ENCODE assay signal across 8 cellular contexts in the genomic region with DNA sequence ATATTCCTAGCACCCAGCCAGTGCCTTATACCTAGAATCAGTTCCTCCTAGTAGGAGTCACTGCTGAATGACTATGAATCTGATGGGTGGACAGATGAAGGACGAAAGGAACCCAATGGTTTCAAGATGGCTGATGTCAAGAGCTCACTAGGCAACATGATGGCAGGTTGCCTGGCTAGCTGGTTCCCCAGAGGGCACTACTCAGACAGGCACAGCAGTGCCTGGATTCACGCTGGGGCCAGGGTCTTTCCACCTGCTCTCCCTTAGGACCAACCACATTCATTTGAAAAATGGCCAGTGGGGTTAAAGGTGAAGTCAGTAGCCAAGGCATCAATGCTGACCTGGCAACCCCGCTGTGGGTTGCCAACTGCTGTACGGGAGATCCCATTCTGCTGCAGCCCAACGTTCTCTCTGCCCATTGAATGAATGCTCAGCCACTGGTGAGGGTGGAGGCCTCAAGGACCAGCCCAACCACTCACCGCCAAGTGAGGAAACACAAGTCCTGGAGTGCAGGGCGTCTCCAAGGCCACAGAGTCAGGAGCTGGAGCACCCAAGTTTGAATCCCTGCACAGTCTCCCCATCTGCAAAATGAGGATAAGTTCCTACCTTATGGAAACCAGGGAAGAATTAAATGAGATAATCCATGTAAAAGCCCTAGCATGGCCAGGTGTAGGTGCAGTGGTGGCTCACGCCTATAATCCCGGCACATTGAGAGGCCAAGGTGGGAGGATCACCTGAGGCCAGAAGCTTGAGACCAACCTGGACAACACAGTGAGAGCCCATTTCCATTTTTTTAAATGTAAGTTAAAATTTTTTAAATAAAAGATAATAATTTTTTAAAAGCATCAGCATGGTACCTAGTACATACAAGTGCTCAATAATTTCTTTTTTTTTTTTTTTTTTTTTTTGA. TPM values are rescaled to one million over a fixed set of nuclear protein-coding genes. Genes with fewer than 3 reads are reported as not detected.
A peak's percentile ranks its signal among the peaks of the same experiment; 100 is the strongest.
DNase-seq lines count a peak whose midpoint lies in the region; ATAC-seq lines count a peak whose summit lies in the region.

No MANE protein-coding gene starts in this region.

- no peak for ATAC-seq in T-helper 17 cell
- peak; percentile 47 for ATAC-seq in esophagus mucosa
- no peak for ATAC-seq in HG02938 (IDR thresholded peaks at IDR 0.05; ENCODE audit: unreplicated experiment)
- ATAC-seq in HG03135 (IDR thresholded peaks at IDR 0.05; ENCODE audit: unreplicated experiment), result no peak
- ATAC-seq in HG02642 (IDR thresholded peaks at IDR 0.05; ENCODE audit: poor library complexity, unreplicated experiment), result no peak

- no peaks in the 10 kb centered on the region for H3K9me2 ChIP-seq in GM23248 (ENCODE audit: insufficient read depth)

- H3K4me3 Mint-ChIP-seq in T-helper 17 cell, result peak overlapping the region; percentile 59

- H3K27ac ChIP-seq in GM23248, result peak overlapping the region; percentile 61

- 62 to 63% methylated on average over 9 of the region's 9 CpGs for WGBS in GM23248 (ENCODE audit: low coverage in 1 of 2, low lambda C conversion rate in 2 of 2, missing lambda C conversion rate in 2 of 2), 2 experiments

- H3K9me3 ChIP-seq in GM23248 (ENCODE audit: low read depth) (no peaks in the 10 kb centered on the region), T-helper 17 cell (ENCODE audit: control insufficient read depth, low read length, poor library complexity, severe bottlenecking) (no peaks in the 10 kb centered on the region), skeletal muscle satellite cell (replicated peaks; ENCODE audit: low read length) (no peaks in the 10 kb centered on the region)

- no peak overlapping the region for H2AFZ ChIP-seq in GM23248

- H3K36me3 ChIP-seq in GM23248 (ENCODE audit: low read depth) (peaks cover 9% of the 10 kb centered on the region; the same call in 1 of the 2 replicates), skeletal muscle satellite cell (ENCODE audit: insufficient read depth, low read length) (peaks cover 66% of the 10 kb centered on the region)

- in situ Hi-C loops in GM23248 (cut with MboI), result no loop called here

- DNase-seq in GM23248 (peak; percentile 39), T-helper 17 cell (no peak), NCI-H146 (lab: John Stamatoyannopoulos, UW) (no peak)

- H3K36me3 Mint-ChIP-seq in T-helper 17 cell (ENCODE audit: low read depth), result peaks cover 5% of the 10 kb centered on the region

- H3K4me3 ChIP-seq in GM23248 (no peak overlapping the region), skeletal muscle satellite cell (ENCODE audit: low read length) (peak overlapping the region; percentile 3)

- peaks cover 26% of the 10 kb centered on the region for H4K20me1 ChIP-seq in GM23248 (ENCODE audit: insufficient read depth)

- peaks cover 75% of the 10 kb centered on the region for H3K4me1 Mint-ChIP-seq in T-helper 17 cell

- H3K27me3 Mint-ChIP-seq in T-helper 17 cell, result no peaks in the 10 kb centered on the region

- peak overlapping the region; percentile 100 for H3K27ac Mint-ChIP-seq in T-helper 17 cell

- H3K4me1 ChIP-seq in GM23248 (ENCODE audit: insufficient read depth), result peaks cover 59% of the 10 kb centered on the region
- peaks cover 73% of the 10 kb centered on the region for H3K4me1 ChIP-seq in skeletal muscle satellite cell (ENCODE audit: control insufficient read depth, insufficient read depth, low read length)

- H3K4me2 ChIP-seq in GM23248 (ENCODE audit: unreplicated experiment), result peak overlapping the region; percentile 22
- peak overlapping the region; percentile 40 for H3K4me2 ChIP-seq in skeletal muscle satellite cell (ENCODE audit: low read length)

- H3K9ac ChIP-seq in GM23248, result peak overlapping the region; percentile 27; the same call in 1 of the 2 replicates
- H3K9ac ChIP-seq in skeletal muscle satellite cell (ENCODE audit: low read depth, low read length), result peak overlapping the region; percentile 34

- H3F3A ChIP-seq in GM23248 (ENCODE audit: insufficient read depth), result peaks cover 58% of the 10 kb centered on the region

- H3K79me2 ChIP-seq in GM23248 (ENCODE audit: insufficient read depth), result peaks cover 100% of the 10 kb centered on the region

- H3K27me3 ChIP-seq in GM23248 (replicated peaks; ENCODE audit: insufficient read depth) (no peaks in the 10 kb centered on the region), skeletal muscle satellite cell (ENCODE audit: control insufficient read depth, insufficient read depth, low read length) (no peaks in the 10 kb centered on the region)

RNA-seq across cellular contexts. Expression of a gene that starts 12.4 kb away (rescaled TPM):
- total RNA-seq in GM23248 (2014; rRNA removed; shearing (Covaris generic)), result 420 and 453 TPM in 2 replicates
- polyA plus RNA-seq in GM23248 (2016; fragmentation: Nextera tagmentation; extraction: Ambion mirVana), result 282 and 287 TPM in 2 replicates
- total RNA-seq in T-helper 17 cell, result 1,000 to 10,000 TPM; 1,038 to 1,220 TPM
- total RNA-seq in esophagus mucosa, result 487 TPM
- total RNA-seq in skeletal muscle satellite cell (2012; rRNA removed), result 248 and 329 TPM in 2 replicates
